In genomic region chr9:83013261-83013610, GRCh38 we compare ENCODE assay signal across 19 cellular contexts. TPM values are rescaled to one million over a fixed set of nuclear protein-coding genes. Genes with fewer than 3 reads are reported as not detected.
DNase-seq lines count a peak whose midpoint lies in the region; ATAC-seq and TF ChIP-seq lines count a peak whose summit lies in the region.
"Had no signal": no experiment of that assay in that cellular context is flagged by ENCODE, and none has a peak within 500 bp of the region (broad histone marks: within the 10 kb centered on the region; RNA-seq: fewer than 3 reads in every experiment).

No MANE protein-coding gene starts in this region.

- H3K4me1 Mint-ChIP-seq in HFFc6 (ENCODE audit: low read depth) (peaks cover 37% of the 10 kb centered on the region), chondrocyte (ENCODE audit: low read depth) (peaks cover 30% of the 10 kb centered on the region)

- H3K9me3 Mint-ChIP-seq in HFFc6 (peaks cover 5% of the 10 kb centered on the region), chondrocyte (ENCODE audit: low read depth) (peaks cover 6% of the 10 kb centered on the region)

- H3K4me1 ChIP-seq in mucosa of descending colon (ENCODE audit: low read depth), result peaks cover 9% of the 10 kb centered on the region
- H3K4me1 ChIP-seq: gastrocnemius medialis, uterus had no signal

- intact Hi-C loops in mucosa of descending colon (cut with DNase I, micrococcal nuclease), result no loop called here

- H3K4me3 ChIP-seq in mucosa of descending colon, result no peak overlapping the region
- H3K4me3 ChIP-seq: gastrocnemius medialis, uterus had no signal

- H3K9me3 ChIP-seq in mucosa of descending colon, result no peaks in the 10 kb centered on the region
- H3K9me3 ChIP-seq: uterus had no signal

- DNase-seq in NCI-H2029 (lab: John Stamatoyannopoulos, UW) (peak; percentile 15), NCI-H2029 treated with DMSO at 0.1 percent for 48 hours (lab: John Stamatoyannopoulos, UW) (no peak), HFFc6 (peak; percentile 47), chondrocyte (ENCODE audit: low spot score) (no peak), mucosa of descending colon (peak in 1 of 3 donors; percentile 34), NCI-H128 (lab: John Stamatoyannopoulos, UW; ENCODE audit: unreplicated experiment) (no peak)
- DNase-seq in activated naive CD4-positive, alpha-beta T cell (lab: John Stamatoyannopoulos, UW), result no peak
- DNase-seq: amniotic stem cell; cerebellar nuclear complex; gastrocnemius medialis; NCI-H1436 treated with DMSO at 0.1 percent for 48 hours; NCI-H446 treated with DMSO at 0.1 percent for 48 hours; OCI-M1; SHP77 treated with DMSO at 0.1 percent for 48 hours; stimulated activated CD4-positive, alpha-beta T cell treated with anti-CD3 and anti-CD28 coated beads, Interleukin-2, amount 100 ng/mL, for 48 hours; T-helper 2 cell; uterus had no signal

- H3K36me3 Mint-ChIP-seq in HFFc6 (ENCODE audit: low read depth) (peaks cover 5% of the 10 kb centered on the region), chondrocyte (ENCODE audit: low read depth) (peaks cover 2% of the 10 kb centered on the region)

- ATAC-seq in mucosa of descending colon, result peak; percentile 80
- no peak for ATAC-seq in HG03045 (IDR thresholded peaks at IDR 0.05; ENCODE audit: unreplicated experiment)
- ATAC-seq: gastrocnemius medialis, left lobe of liver had no signal

- no peak for TF ChIP-seq CTCF in HFFc6 (IDR thresholded peaks at IDR 0.05)
- no peak for TF ChIP-seq CTCF in chondrocyte (IDR thresholded peaks at IDR 0.05)
- TF ChIP-seq CTCF in mucosa of descending colon (IDR thresholded peaks at IDR 0.05), result no peak

- H3K4me3 Mint-ChIP-seq in HFFc6 (peak overlapping the region; percentile 75), chondrocyte (ENCODE audit: unreplicated experiment) (no peak overlapping the region)

- H3K27ac Mint-ChIP-seq in HFFc6 (peak overlapping the region; percentile 94), chondrocyte (ENCODE audit: unreplicated experiment) (peak overlapping the region; percentile 85)

- no peaks in the 10 kb centered on the region; the same call in none of the 2 replicates for H3K27me3 Mint-ChIP-seq in HFFc6 (ENCODE audit: insufficient read depth)
- no peaks in the 10 kb centered on the region for H3K27me3 Mint-ChIP-seq in chondrocyte (ENCODE audit: low read depth)

- no peaks in the 10 kb centered on the region for H3K36me3 ChIP-seq in mucosa of descending colon (ENCODE audit: low read depth)
- H3K36me3 ChIP-seq: gastrocnemius medialis, uterus had no signal

RNA-seq across cellular contexts. Expression of gene RASEF, which starts 49.7 kb away (rescaled TPM):
- under 1 TPM in 3 of 6 experiments, not detected in 3; 0.05 to 0.10 (median 0.08) TPM for total RNA-seq in HFFc6 (2021; fragmentation: NEBNext Ultra II Directional; extraction: Animal tissue kit (Norgen Biotek cat#: 25700))
- 0.27 to 0.41 TPM in 2 of 3 replicates, not detected in the other for total RNA-seq in chondrocyte
- total RNA-seq in mucosa of descending colon, result 10 to 100 TPM; 17.2 to 40.7 (median 37.6) TPM

Comparison
In these comparisons a context has a peak if more than half of its experiments do, and no peak if none do; other contexts are left out.
1. DNase-seq: peak in NCI-H2029 (single experiment) and HFFc6 (single experiment); none in NCI-H2029 treated with DMSO at 0.1 percent for 48 hours (single experiment), chondrocyte (single experiment), NCI-H128 (single experiment) and activated naive CD4-positive, alpha-beta T cell (0 of 4).
2. RNA of gene RASEF, which starts 49.7 kb away (total RNA-seq): 17.2 to 40.7 TPM in mucosa of descending colon; 0.27 to 0.41 TPM in chondrocyte and 0.05 to 0.10 TPM in HFFc6; every median in the first group is over 10 times any median in the second.